Comparison of ENCODE assay signal across 1 cellular context in the genomic region with DNA sequence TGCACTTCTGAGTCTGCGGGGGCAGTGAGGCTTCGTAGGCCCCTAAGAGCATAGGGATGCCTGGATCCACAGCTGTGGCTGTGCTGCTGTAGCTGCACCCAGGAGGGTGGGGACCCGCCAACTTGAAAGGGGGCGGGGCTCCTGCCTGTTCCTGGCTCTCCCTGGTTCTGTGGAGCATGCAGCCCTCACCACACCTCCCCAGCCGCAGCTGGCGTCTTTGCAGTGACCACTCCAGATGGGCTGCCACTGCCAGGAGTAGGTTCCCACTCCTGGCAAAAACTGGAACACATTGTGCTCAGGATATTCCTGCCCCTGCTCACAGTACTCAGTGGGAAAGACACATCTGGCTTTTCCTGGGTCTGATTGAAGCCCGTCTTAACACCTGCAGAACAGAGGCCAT.
TF ChIP-seq lines count a peak whose summit lies in the region.

No MANE protein-coding gene starts in this region.

TF ChIP-seq in GM23338, 12 proteins besides CTCF, POLR2A, EP300 and RAD21 (continued from another document):
- no peak for TF ChIP-seq ZNF331 (CRISPR knock-in tag; IDR thresholded peaks at IDR 0.05; ENCODE audit: low read depth)
- TF ChIP-seq, protein P1, sequence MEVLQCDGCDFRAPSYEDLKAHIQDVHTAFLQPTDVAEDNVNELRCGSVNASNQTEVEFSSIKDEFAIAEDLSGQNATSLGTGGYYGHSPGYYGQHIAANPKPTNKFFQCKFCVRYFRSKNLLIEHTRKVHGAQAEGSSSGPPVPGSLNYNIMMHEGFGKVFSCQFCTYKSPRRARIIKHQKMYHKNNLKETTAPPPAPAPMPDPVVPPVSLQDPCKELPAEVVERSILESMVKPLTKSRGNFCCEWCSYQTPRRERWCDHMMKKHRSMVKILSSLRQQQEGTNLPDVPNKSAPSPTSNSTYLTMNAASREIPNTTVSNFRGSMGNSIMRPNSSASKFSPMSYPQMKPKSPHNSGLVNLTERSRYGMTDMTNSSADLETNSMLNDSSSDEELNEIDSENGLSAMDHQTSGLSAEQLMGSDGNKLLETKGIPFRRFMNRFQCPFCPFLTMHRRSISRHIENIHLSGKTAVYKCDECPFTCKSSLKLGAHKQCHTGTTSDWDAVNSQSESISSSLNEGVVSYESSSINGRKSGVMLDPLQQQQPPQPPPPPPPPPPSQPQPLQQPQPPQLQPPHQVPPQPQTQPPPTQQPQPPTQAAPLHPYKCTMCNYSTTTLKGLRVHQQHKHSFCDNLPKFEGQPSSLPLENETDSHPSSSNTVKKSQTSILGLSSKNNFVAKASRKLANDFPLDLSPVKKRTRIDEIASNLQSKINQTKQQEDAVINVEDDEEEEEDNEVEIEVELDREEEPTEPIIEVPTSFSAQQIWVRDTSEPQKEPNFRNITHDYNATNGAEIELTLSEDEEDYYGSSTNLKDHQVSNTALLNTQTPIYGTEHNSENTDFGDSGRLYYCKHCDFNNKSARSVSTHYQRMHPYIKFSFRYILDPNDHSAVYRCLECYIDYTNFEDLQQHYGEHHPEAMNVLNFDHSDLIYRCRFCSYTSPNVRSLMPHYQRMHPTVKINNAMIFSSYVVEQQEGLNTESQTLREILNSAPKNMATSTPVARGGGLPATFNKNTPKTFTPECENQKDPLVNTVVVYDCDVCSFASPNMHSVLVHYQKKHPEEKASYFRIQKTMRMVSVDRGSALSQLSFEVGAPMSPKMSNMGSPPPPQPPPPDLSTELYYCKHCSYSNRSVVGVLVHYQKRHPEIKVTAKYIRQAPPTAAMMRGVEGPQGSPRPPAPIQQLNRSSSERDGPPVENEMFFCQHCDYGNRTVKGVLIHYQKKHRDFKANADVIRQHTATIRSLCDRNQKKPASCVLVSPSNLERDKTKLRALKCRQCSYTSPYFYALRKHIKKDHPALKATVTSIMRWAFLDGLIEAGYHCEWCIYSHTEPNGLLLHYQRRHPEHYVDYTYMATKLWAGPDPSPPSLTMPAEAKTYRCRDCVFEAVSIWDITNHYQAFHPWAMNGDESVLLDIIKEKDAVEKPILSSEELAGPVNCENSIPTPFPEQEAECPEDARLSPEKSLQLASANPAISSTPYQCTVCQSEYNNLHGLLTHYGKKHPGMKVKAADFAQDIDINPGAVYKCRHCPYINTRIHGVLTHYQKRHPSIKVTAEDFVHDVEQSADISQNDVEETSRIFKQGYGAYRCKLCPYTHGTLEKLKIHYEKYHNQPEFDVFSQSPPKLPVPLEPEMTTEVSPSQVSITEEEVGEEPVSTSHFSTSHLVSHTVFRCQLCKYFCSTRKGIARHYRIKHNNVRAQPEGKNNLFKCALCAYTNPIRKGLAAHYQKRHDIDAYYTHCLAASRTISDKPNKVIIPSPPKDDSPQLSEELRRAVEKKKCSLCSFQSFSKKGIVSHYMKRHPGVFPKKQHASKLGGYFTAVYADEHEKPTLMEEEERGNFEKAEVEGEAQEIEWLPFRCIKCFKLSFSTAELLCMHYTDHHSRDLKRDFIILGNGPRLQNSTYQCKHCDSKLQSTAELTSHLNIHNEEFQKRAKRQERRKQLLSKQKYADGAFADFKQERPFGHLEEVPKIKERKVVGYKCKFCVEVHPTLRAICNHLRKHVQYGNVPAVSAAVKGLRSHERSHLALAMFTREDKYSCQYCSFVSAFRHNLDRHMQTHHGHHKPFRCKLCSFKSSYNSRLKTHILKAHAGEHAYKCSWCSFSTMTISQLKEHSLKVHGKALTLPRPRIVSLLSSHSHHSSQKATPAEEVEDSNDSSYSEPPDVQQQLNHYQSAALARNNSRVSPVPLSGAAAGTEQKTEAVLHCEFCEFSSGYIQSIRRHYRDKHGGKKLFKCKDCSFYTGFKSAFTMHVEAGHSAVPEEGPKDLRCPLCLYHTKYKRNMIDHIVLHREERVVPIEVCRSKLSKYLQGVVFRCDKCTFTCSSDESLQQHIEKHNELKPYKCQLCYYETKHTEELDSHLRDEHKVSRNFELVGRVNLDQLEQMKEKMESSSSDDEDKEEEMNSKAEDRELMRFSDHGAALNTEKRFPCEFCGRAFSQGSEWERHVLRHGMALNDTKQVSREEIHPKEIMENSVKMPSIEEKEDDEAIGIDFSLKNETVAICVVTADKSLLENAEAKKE (CRISPR knock-in tag; IDR thresholded peaks at IDR 0.05) = no peak
